1 cellular context compared by ENCODE assay signal in genomic region chr19:52665047-52665446, GRCh38.
TF ChIP-seq lines count a peak whose summit lies in the region.

No MANE protein-coding gene starts in this region.

TF ChIP-seq in H1, 55 proteins besides CTCF, POLR2A, EP300 and RAD21:
- TF ChIP-seq SP4 (IDR thresholded peaks at IDR 0.05; ENCODE audit: low read length) (no peak), PHF8 (conservative IDR thresholded peaks at IDR 0.05; ENCODE audit: low read depth, low read length) (no peak), KDM5A (IDR thresholded peaks at IDR 0.05; ENCODE audit: low read length) (no peak), EGR1 (IDR thresholded peaks at IDR 0.05; ENCODE audit: borderline replicate concordance, low read depth, low read length) (no peak), ASH2L (IDR thresholded peaks at IDR 0.05; ENCODE audit: low read length) (no peak), TAF7 (optimal IDR thresholded peaks at IDR 0.05; ENCODE audit: borderline replicate concordance, low read depth, low read length) (no peak), ATF2 (IDR thresholded peaks at IDR 0.05; ENCODE audit: low read length) (no peak), BACH1 (IDR thresholded peaks at IDR 0.05; ENCODE audit: low read length) (no peak), RFX5 (IDR thresholded peaks at IDR 0.05; ENCODE audit: borderline replicate concordance, low read depth, low read length) (no peak), USF2 (IDR thresholded peaks at IDR 0.05; ENCODE audit: low read length) (no peak), NRF1 (IDR thresholded peaks at IDR 0.05; ENCODE audit: low read depth, low read length) (no peak), CEBPB (IDR thresholded peaks at IDR 0.05; ENCODE audit: low read depth, low read length) (no peak), MAFK (IDR thresholded peaks at IDR 0.05; ENCODE audit: low read depth, low read length) (no peak), POU5F1 (IDR thresholded peaks at IDR 0.05; ENCODE audit: low read depth, low read length) (no peak), SP1 (IDR thresholded peaks at IDR 0.05; ENCODE audit: low read depth, low read length) (no peak), KDM1A (IDR thresholded peaks at IDR 0.05; ENCODE audit: borderline replicate concordance, low read length) (no peak)
- TF ChIP-seq, protein P1, sequence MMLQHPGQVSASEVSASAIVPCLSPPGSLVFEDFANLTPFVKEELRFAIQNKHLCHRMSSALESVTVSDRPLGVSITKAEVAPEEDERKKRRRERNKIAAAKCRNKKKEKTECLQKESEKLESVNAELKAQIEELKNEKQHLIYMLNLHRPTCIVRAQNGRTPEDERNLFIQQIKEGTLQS (IDR thresholded peaks at IDR 0.05; ENCODE audit: insufficient read depth, low read depth, low read length): no peak
